Comparison of ENCODE assay signal across 15 cellular contexts in the genomic region with DNA sequence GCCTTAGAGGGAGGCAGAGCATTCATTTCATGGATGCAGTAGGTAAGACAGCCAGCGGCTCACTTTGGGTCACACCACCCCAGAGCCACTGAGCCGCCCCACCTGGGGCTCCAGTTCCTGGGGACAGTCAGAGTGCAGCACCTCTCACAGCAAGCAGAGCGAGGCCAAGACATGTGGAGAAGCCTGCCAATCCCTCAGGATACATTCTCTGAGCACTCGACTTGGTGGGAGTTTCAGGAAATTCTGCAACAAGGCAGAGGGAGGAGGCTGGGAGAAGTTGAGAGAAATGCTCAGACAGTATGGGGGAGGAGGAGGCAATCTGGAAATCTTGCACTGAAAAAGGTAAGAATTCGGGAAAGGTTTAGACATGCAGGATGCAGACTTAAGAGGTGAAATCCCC.
DNase-seq lines count a peak whose midpoint lies in the region; ATAC-seq, FAIRE-seq and TF ChIP-seq lines count a peak whose summit lies in the region.
"Had no signal": no experiment of that assay in that cellular context is flagged by ENCODE, and none has a peak within 500 bp of the region (broad histone marks: within the 10 kb centered on the region; RNA-seq: fewer than 3 reads in every experiment).

No MANE protein-coding gene starts in this region.

- peak overlapping the region; percentile 26 for H3K4me3 ChIP-seq in astrocyte (ENCODE audit: insufficient read depth, low read depth, low read length)

- H3K27ac ChIP-seq in astrocyte (ENCODE audit: low read depth, low read length), result peak overlapping the region; percentile 50

- H3K4me2 ChIP-seq in astrocyte (ENCODE audit: low read length), result peak overlapping the region; percentile 81

- peak; percentile 25 for ATAC-seq in left ventricle myocardium superior
- no peak for ATAC-seq in HG03439 (IDR thresholded peaks at IDR 0.05; ENCODE audit: unreplicated experiment)
- ATAC-seq in GM21737 (IDR thresholded peaks at IDR 0.05; ENCODE audit: unreplicated experiment), result no peak
- ATAC-seq: activated CD8-positive, alpha-beta T cell treated with anti-CD3 and anti-CD28 coated beads for 36 hours; stimulated activated naive CD8-positive, alpha-beta T cell treated with anti-CD3 and anti-CD28 coated beads, Interleukin-15, amount 100 ng/mL, for 72 hours had no signal

- peak overlapping the region; percentile 59 for H2AFZ ChIP-seq in astrocyte (ENCODE audit: low read depth, low read length)

- no peaks in the 10 kb centered on the region for H3K9me3 Mint-ChIP-seq in astrocyte (ENCODE audit: unreplicated experiment)
- H3K9me3 Mint-ChIP-seq in neural crest cell, result no peaks in the 10 kb centered on the region
- H3K9me3 Mint-ChIP-seq: activated CD8-positive, alpha-beta T cell treated with anti-CD3 and anti-CD28 coated beads for 36 hours; stimulated activated naive CD8-positive, alpha-beta T cell treated with anti-CD3 and anti-CD28 coated beads, Interleukin-15, amount 100 ng/mL, for 72 hours had no signal

- peaks cover 33% of the 10 kb centered on the region for H3K4me1 ChIP-seq in astrocyte (ENCODE audit: insufficient read depth, low read length)

- H3K27me3 Mint-ChIP-seq in astrocyte (ENCODE audit: low read depth, unreplicated experiment) (no peaks in the 10 kb centered on the region), neural crest cell (ENCODE audit: low read depth) (peaks cover 6% of the 10 kb centered on the region)
- H3K27me3 Mint-ChIP-seq: activated CD8-positive, alpha-beta T cell treated with anti-CD3 and anti-CD28 coated beads for 36 hours had no signal

- peaks cover 34% of the 10 kb centered on the region for H3K4me1 Mint-ChIP-seq in astrocyte (ENCODE audit: low read depth, unreplicated experiment)
- peaks cover 53% of the 10 kb centered on the region for H3K4me1 Mint-ChIP-seq in neural crest cell
- H3K4me1 Mint-ChIP-seq: stimulated activated naive CD8-positive, alpha-beta T cell treated with anti-CD3 and anti-CD28 coated beads, Interleukin-15, amount 100 ng/mL, for 72 hours had no signal

- no peaks in the 10 kb centered on the region for H3K36me3 ChIP-seq in astrocyte (ENCODE audit: insufficient read depth, low read length)
- H3K36me3 ChIP-seq: spleen had no signal

- H3K4me3 Mint-ChIP-seq in astrocyte (ENCODE audit: unreplicated experiment) (peak overlapping the region; percentile 63), neural crest cell (peak overlapping the region; percentile 69)
- H3K4me3 Mint-ChIP-seq: activated CD8-positive, alpha-beta T cell treated with anti-CD3 and anti-CD28 coated beads for 36 hours; stimulated activated naive CD8-positive, alpha-beta T cell treated with anti-CD3 and anti-CD28 coated beads, Interleukin-15, amount 100 ng/mL, for 72 hours had no signal

- DNase-seq in ELF-1 (ENCODE audit: low read depth, low spot score), result peak; percentile 53
- DNase-seq in astrocyte (ENCODE audit: low read depth), result no peak
- no peak for DNase-seq in left ventricle myocardium superior
- no peak for DNase-seq in neural crest cell (ENCODE audit: low read depth, low spot score)
- DNase-seq in HCEC 1CT, result no peak
- DNase-seq in activated CD8-positive, alpha-beta memory T cell treated with anti-CD3 and anti-CD28 coated beads, Interleukin-2, amount 50 U/mL, for 4 hours, result no peak
- DNase-seq: activated CD8-positive, alpha-beta T cell treated with anti-CD3 and anti-CD28 coated beads for 36 hours; activated effector memory CD4-positive, alpha-beta T cell treated with Interleukin-2 at 50 U/mL for 16 hours; MV-4-11; NCI-H2171; spleen; stimulated activated naive CD8-positive, alpha-beta T cell treated with anti-CD3 and anti-CD28 coated beads, Interleukin-15, amount 100 ng/mL, for 72 hours had no signal

- intact Hi-C loops in left ventricle myocardium superior (cut with micrococcal nuclease), result no loop called here

- no peaks in the 10 kb centered on the region for H3K36me3 Mint-ChIP-seq in astrocyte (ENCODE audit: low read depth, unreplicated experiment)
- no peaks in the 10 kb centered on the region for H3K36me3 Mint-ChIP-seq in neural crest cell (ENCODE audit: low read depth)

- H4K20me1 ChIP-seq in astrocyte (ENCODE audit: insufficient read depth, low read length), result no peaks in the 10 kb centered on the region

- no peaks in the 10 kb centered on the region for H3K79me2 ChIP-seq in astrocyte (ENCODE audit: insufficient read depth, low read length)

- FAIRE-seq in astrocyte (lab: Jason Lieb, UNC), result no peak

- H3K9me3 ChIP-seq in astrocyte (ENCODE audit: insufficient read depth, low read depth, low read length), result no peaks in the 10 kb centered on the region
- H3K9me3 ChIP-seq: Caco-2, spleen had no signal

- peak overlapping the region; percentile 53 for H3K9ac ChIP-seq in astrocyte (ENCODE audit: low read length)

- TF ChIP-seq CTCF in astrocyte (IDR thresholded peaks at IDR 0.05; ENCODE audit: insufficient read depth, low read depth, low read length), result no peak
- no peak for TF ChIP-seq CTCF in neural crest cell (conservative IDR thresholded peaks at IDR 0.05)

- H3K27ac Mint-ChIP-seq in astrocyte (ENCODE audit: unreplicated experiment) (peak overlapping the region; percentile 80), neural crest cell (ENCODE audit: unreplicated experiment) (peak overlapping the region; percentile 92)
- H3K27ac Mint-ChIP-seq: activated CD8-positive, alpha-beta T cell treated with anti-CD3 and anti-CD28 coated beads for 36 hours; stimulated activated naive CD8-positive, alpha-beta T cell treated with anti-CD3 and anti-CD28 coated beads, Interleukin-15, amount 100 ng/mL, for 72 hours had no signal

- no peaks in the 10 kb centered on the region for H3K27me3 ChIP-seq in astrocyte (ENCODE audit: insufficient read depth, low read length)
- H3K27me3 ChIP-seq: spleen had no signal
